In genomic region chr1:211697356-211697755, GRCh38 we compare ENCODE assay signal across 9 cellular contexts. TPM values are rescaled to one million over a fixed set of nuclear protein-coding genes. Genes with fewer than 3 reads are reported as not detected.
DNase-seq lines count a peak whose midpoint lies in the region; ATAC-seq and TF ChIP-seq lines count a peak whose summit lies in the region.
"Had no signal": no experiment of that assay in that cellular context is flagged by ENCODE, and none has a peak within 500 bp of the region (broad histone marks: within the 10 kb centered on the region; RNA-seq: fewer than 3 reads in every experiment).

No MANE protein-coding gene starts in this region.

- CTCF ChIA-PET in Panc1 (lab: Charles Lee), result no interaction called here
- CTCF ChIA-PET in CD8-positive, alpha-beta T cell (lab: Charles Lee), result interaction anchor here (0.7 to 3.9 kb wide), 12 partner anchors 14 to 769 kb away, joined by 3 to 65 read pairs (median 6); partner anchors contain the start of genes DTL, INTS7 and NEK2

- no TSS peak for BruUV-seq in Panc1 (replicated peaks; lab: Mats Ljungman, UMichigan)

- in situ Hi-C loops in Panc1 (cut with HindIII; ENCODE audit: low pct_unique_long_range_greater_than_20kb, low sequenced_read_pairs), result no loop called here

- H3K27ac Mint-ChIP-seq in CD8-positive, alpha-beta T cell, result no peak overlapping the region
- H3K27ac Mint-ChIP-seq in chondrocyte (ENCODE audit: unreplicated experiment), result no peak overlapping the region

- H3K9me3 ChIP-seq in Panc1 (ENCODE audit: control insufficient read depth, insufficient read depth, low read depth, low read length), result no peaks in the 10 kb centered on the region
- no peaks in the 10 kb centered on the region for H3K9me3 ChIP-seq in CD8-positive, alpha-beta T cell (ENCODE audit: low read length)
- H3K9me3 ChIP-seq: gastrocnemius medialis had no signal

- H3K4me3 Mint-ChIP-seq in CD8-positive, alpha-beta T cell, result no peak overlapping the region
- no peak overlapping the region for H3K4me3 Mint-ChIP-seq in chondrocyte (ENCODE audit: unreplicated experiment)

- no peaks in the 10 kb centered on the region for H3K27me3 Mint-ChIP-seq in CD8-positive, alpha-beta T cell (ENCODE audit: low read depth)
- peaks cover 5% of the 10 kb centered on the region for H3K27me3 Mint-ChIP-seq in chondrocyte (ENCODE audit: low read depth)

- peaks cover 4% of the 10 kb centered on the region for H3K9me3 Mint-ChIP-seq in CD8-positive, alpha-beta T cell
- no peaks in the 10 kb centered on the region for H3K9me3 Mint-ChIP-seq in chondrocyte (ENCODE audit: low read depth)

- H3K27ac ChIP-seq in Panc1 (ENCODE audit: low read length), result peak overlapping the region; percentile 45; the same call in 1 of the 2 replicates
- H3K27ac ChIP-seq in CD8-positive, alpha-beta T cell (ENCODE audit: low read depth, low read length), result no peak overlapping the region
- H3K27ac ChIP-seq: gastrocnemius medialis had no signal

- no peak for TF ChIP-seq POLR2A in GM18505 (IDR thresholded peaks at IDR 0.05; ENCODE audit: borderline replicate concordance, extremely low read depth, insufficient read depth, insufficient read length)

- peaks cover 42% of the 10 kb centered on the region for H3K4me1 Mint-ChIP-seq in CD8-positive, alpha-beta T cell (ENCODE audit: low read depth)
- H3K4me1 Mint-ChIP-seq in chondrocyte (ENCODE audit: low read depth), result peaks cover 5% of the 10 kb centered on the region

- no peak for DNase-seq in Panc1 (ENCODE audit: low read depth, low spot score)
- DNase-seq in NCI-H2081 (lab: John Stamatoyannopoulos, UW), result no peak
- DNase-seq in CD8-positive, alpha-beta T cell, result no peak
- no peak for DNase-seq in dedifferentiated amniotic fluid mesenchymal stem cell (ENCODE audit: extremely low spot score)
- DNase-seq in chondrocyte (ENCODE audit: low spot score), result no peak
- DNase-seq: gastrocnemius medialis had no signal

- H3K4me1 ChIP-seq in Panc1 (ENCODE audit: control insufficient read depth, insufficient read depth, low read length), result peaks cover 8% of the 10 kb centered on the region; the same call in 1 of the 2 replicates
- peaks cover 30% of the 10 kb centered on the region for H3K4me1 ChIP-seq in CD8-positive, alpha-beta T cell (ENCODE audit: insufficient read depth, low read length)
- H3K4me1 ChIP-seq: gastrocnemius medialis had no signal

- no peaks in the 10 kb centered on the region for H3K36me3 ChIP-seq in Panc1 (ENCODE audit: control insufficient read depth, insufficient read depth, low read length)
- H3K36me3 ChIP-seq in CD8-positive, alpha-beta T cell (ENCODE audit: insufficient read depth, low read length), result no peaks in the 10 kb centered on the region
- H3K36me3 ChIP-seq: gastrocnemius medialis had no signal

- POLR2A ChIA-PET in Panc1 (lab: Charles Lee), result no interaction called here
- POLR2A ChIA-PET in CD8-positive, alpha-beta T cell (lab: Charles Lee), result interaction anchor here (0.5 to 2.3 kb wide), 3 partner anchors 16 to 477 kb away, joined by 4 to 8 read pairs (median 5); no protein-coding TSS in a partner anchor

- no peaks in the 10 kb centered on the region for H3K27me3 ChIP-seq in Panc1 (ENCODE audit: control insufficient read depth, insufficient read depth, low read length)
- no peaks in the 10 kb centered on the region for H3K27me3 ChIP-seq in CD8-positive, alpha-beta T cell (ENCODE audit: insufficient read depth, low read length)
- H3K27me3 ChIP-seq: gastrocnemius medialis had no signal

- intact Hi-C loops in Panc1 (cut with micrococcal nuclease; ENCODE audit: unreplicated experiment), result loop anchor here (5.0 kb wide), 1 partner anchor 130 kb away; no protein-coding TSS in a partner anchor
- intact Hi-C loops in CD8-positive, alpha-beta T cell (cut with DNase I, micrococcal nuclease), result no loop called here

- no peaks in the 10 kb centered on the region for H3K36me3 Mint-ChIP-seq in CD8-positive, alpha-beta T cell
- H3K36me3 Mint-ChIP-seq in chondrocyte (ENCODE audit: low read depth), result peaks cover 1% of the 10 kb centered on the region

- TF ChIP-seq CTCF in Panc1 (IDR thresholded peaks at IDR 0.05) (no peak), chondrocyte (IDR thresholded peaks at IDR 0.05) (no peak)
- TF ChIP-seq CTCF in CD8-positive, alpha-beta T cell (IDR thresholded peaks at IDR 0.05), result no peak

- no peak overlapping the region for H3K4me3 ChIP-seq in Panc1 (ENCODE audit: low read depth in 2 of 2, low read length in 2 of 2)
- H3K4me3 ChIP-seq in CD8-positive, alpha-beta T cell (ENCODE audit: low read depth, low read length), result no peak overlapping the region
- H3K4me3 ChIP-seq: gastrocnemius medialis had no signal

- ATAC-seq in GM18505 (IDR thresholded peaks at IDR 0.05; ENCODE audit: unreplicated experiment) (peak; percentile 54), GM21390 (IDR thresholded peaks at IDR 0.05; ENCODE audit: unreplicated experiment) (peak; percentile 76), HG03159 (IDR thresholded peaks at IDR 0.05; ENCODE audit: unreplicated experiment) (peak; percentile 71), Panc1 (no peak)
- no peak for ATAC-seq in CD8-positive, alpha-beta T cell
- ATAC-seq: gastrocnemius medialis had no signal

RNA-seq across cellular contexts. Expression of gene NEK2, which starts 21.9 kb away (rescaled TPM):
- total RNA-seq in Panc1 (2021; ENCODE audit: unreplicated experiment), result 34.4 TPM
- 11.0 TPM for polyA plus RNA-seq in Panc1 (2012; ENCODE audit: insufficient read length)
- under 1 TPM; 0.19 to 0.35 TPM for total RNA-seq in CD8-positive, alpha-beta T cell
- 2.3 to 4.1 TPM (median 3.2 TPM) in 3 replicates for total RNA-seq in chondrocyte
- total RNA-seq: gastrocnemius medialis had no signal

Comparison
In these comparisons a context has a peak if more than half of its experiments do, and no peak if none do; other contexts are left out.
1. ATAC-seq: peak in GM18505 (single experiment), GM21390 (single experiment) and HG03159 (single experiment); none in Panc1 (single experiment) and CD8-positive, alpha-beta T cell (single experiment).